11 cellular contexts compared by ENCODE assay signal in the genomic region with DNA sequence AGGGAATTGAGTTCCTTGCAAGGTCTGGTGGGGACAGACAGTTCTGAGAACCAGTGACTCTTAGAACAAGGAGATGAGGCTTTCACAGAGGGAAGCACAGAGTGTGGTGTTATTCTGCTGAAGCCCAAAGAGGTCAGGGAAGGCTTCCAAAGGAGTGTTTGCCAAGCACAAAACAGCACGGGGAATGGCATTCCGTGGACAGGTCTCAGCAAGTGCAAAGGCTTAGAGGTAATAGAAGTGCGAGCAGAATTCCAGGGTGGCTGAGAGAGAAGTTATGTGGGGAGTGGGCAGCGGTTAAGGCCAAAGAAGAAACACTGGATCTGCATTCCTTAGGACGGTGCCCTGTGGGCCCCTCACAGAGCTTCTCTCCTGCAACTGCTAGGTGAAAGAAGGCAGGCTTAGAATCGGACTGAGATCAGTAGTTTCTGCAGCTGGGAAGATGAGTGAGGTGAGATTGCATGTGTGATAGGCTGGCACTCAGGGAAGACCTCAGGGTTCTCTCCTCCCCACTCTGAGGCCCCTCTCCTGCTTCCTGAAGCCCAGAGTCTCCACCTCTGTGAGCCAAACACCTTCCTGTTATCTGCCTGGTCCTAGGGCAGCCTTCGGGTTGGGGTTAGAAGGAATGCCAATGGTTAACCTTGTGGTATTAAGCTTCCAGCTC. TPM values are rescaled to one million over a fixed set of nuclear protein-coding genes. Genes with fewer than 3 reads are reported as not detected.
"Had no signal": no experiment of that assay in that cellular context is flagged by ENCODE, and none has a peak within 500 bp of the region (broad histone marks: within the 10 kb centered on the region; RNA-seq: fewer than 3 reads in every experiment).

No MANE protein-coding gene starts in this region.

RNA-seq across cellular contexts. Expression of a gene that starts 10.9 kb away (rescaled TPM):
- total RNA-seq: activated CD4-positive, alpha-beta T cell treated with anti-CD3 and anti-CD28 coated beads, Interleukin-2, amount 10 ng/mL, durations not matched to agents 24 days and 14 days; activated CD8-positive, alpha-beta T cell treated with anti-CD3 and anti-CD28 coated beads for 36 hours; activated naive CD8-positive, alpha-beta T cell treated with anti-CD3 and anti-CD28 coated beads, Interleukin-2, amount 10 ng/mL, durations not matched to agents 7 days and 5 days; activated T-helper 2 cell treated with anti-CD3 and anti-CD28 coated beads, Interferon-gamma antibody, Interleukin-2, Interleukin-4, amounts not matched to agents 10 μg/mL and 5 μg/mL and 100 μg/mL, durations not matched to agents 14 hours and 24 hours and 36 hours; lung microvascular endothelial cell; neural crest cell; pulmonary artery endothelial cell; spleen had no signal

RNA-seq across cellular contexts. Expression of a gene that starts 35.6 kb away (rescaled TPM):
- total RNA-seq: activated CD4-positive, alpha-beta T cell treated with anti-CD3 and anti-CD28 coated beads, Interleukin-2, amount 10 ng/mL, durations not matched to agents 24 days and 14 days; activated CD8-positive, alpha-beta T cell treated with anti-CD3 and anti-CD28 coated beads for 36 hours; activated T-helper 2 cell treated with anti-CD3 and anti-CD28 coated beads, Interferon-gamma antibody, Interleukin-2, Interleukin-4, amounts not matched to agents 10 μg/mL and 5 μg/mL and 100 μg/mL, durations not matched to agents 14 hours and 24 hours and 36 hours; lung microvascular endothelial cell; neural crest cell; osteoblast; pulmonary artery endothelial cell had no signal

RNA-seq across cellular contexts. Expression of a gene that starts 45.5 kb away (rescaled TPM):
- total RNA-seq: activated CD4-positive, alpha-beta T cell treated with anti-CD3 and anti-CD28 coated beads, Interleukin-2, amount 10 ng/mL, durations not matched to agents 24 days and 14 days; activated CD8-positive, alpha-beta T cell treated with anti-CD3 and anti-CD28 coated beads for 36 hours; activated naive CD8-positive, alpha-beta T cell treated with anti-CD3 and anti-CD28 coated beads, Interleukin-2, amount 10 ng/mL, durations not matched to agents 7 days and 5 days; hepatocyte; lung microvascular endothelial cell; neural crest cell; pulmonary artery endothelial cell; uterus had no signal
- polyA plus RNA-seq: hepatocyte had no signal
